8 cellular contexts compared by ENCODE assay signal in genomic region chr1:77605246-77606026, GRCh38.
DNase-seq lines count a peak whose midpoint lies in the region; ATAC-seq and TF ChIP-seq lines count a peak whose summit lies in the region.

No MANE protein-coding gene starts in this region.

- POLR2A ChIA-PET in PC-3 (lab: Charles Lee; ENCODE audit: unreplicated experiment) = no interaction called here

- peaks cover 27% of the 10 kb centered on the region for H3K36me3 ChIP-seq in PC-3 (ENCODE audit: low read depth, low read length)

- H3K27me3 Mint-ChIP-seq in activated naive CD4-positive, alpha-beta T cell treated with anti-CD3 and anti-CD28 coated beads for 36 hours (ENCODE audit: low read depth) = no peaks in the 10 kb centered on the region

- no peaks in the 10 kb centered on the region for H3K4me1 ChIP-seq in PC-3 (ENCODE audit: insufficient read depth, low read length)

- no peak for TF ChIP-seq CTCF in PC-3 (conservative IDR thresholded peaks at IDR 0.05; ENCODE audit: low read depth, low read length)

- no TSS peak for BruUV-seq in PC-3 (replicated peaks; lab: Mats Ljungman, UMichigan)

- DNase-seq in GM04504 (ENCODE audit: low read depth) (peak; percentile 18), OCI-M1 (lab: John Stamatoyannopoulos, UW) (peak; percentile 88), fibroblast of gingiva (ENCODE audit: low read depth) (peak; percentile 70), posterior vena cava (ENCODE audit: low spot score) (peak; percentile 85), GOT3 (lab: John Stamatoyannopoulos, UW) (no peak), PC-3 (no peak), NCI-H187 treated with DMSO at 0.1 percent for 48 hours (lab: John Stamatoyannopoulos, UW) (no peak)
- DNase-seq in activated naive CD4-positive, alpha-beta T cell treated with anti-CD3 and anti-CD28 coated beads for 36 hours = no peak

- no peaks in the 10 kb centered on the region for H4K20me1 ChIP-seq in PC-3 (ENCODE audit: low read length)

- H3K27ac ChIP-seq in PC-3 (ENCODE audit: low read length) = no peak overlapping the region

- H3K9me3 ChIP-seq in PC-3 (ENCODE audit: low read length) = peaks cover 13% of the 10 kb centered on the region; the same call in 1 of the 2 replicates

- H3K4me2 ChIP-seq in PC-3 (ENCODE audit: low read length) = no peak overlapping the region

- H3K4me1 Mint-ChIP-seq in activated naive CD4-positive, alpha-beta T cell treated with anti-CD3 and anti-CD28 coated beads for 36 hours (ENCODE audit: low read depth) = peaks cover 13% of the 10 kb centered on the region

- H3K9ac ChIP-seq in PC-3 (ENCODE audit: low read length) = no peak overlapping the region

- H3K9me3 Mint-ChIP-seq in activated naive CD4-positive, alpha-beta T cell treated with anti-CD3 and anti-CD28 coated beads for 36 hours = peaks cover 20% of the 10 kb centered on the region

- H3K9me2 ChIP-seq in PC-3 (replicated peaks; ENCODE audit: low read length) = no peaks in the 10 kb centered on the region

- no peak overlapping the region for H3K4me3 Mint-ChIP-seq in activated naive CD4-positive, alpha-beta T cell treated with anti-CD3 and anti-CD28 coated beads for 36 hours

- CTCF ChIA-PET in PC-3 (lab: Charles Lee) = no interaction called here
- CTCF ChIA-PET in activated naive CD4-positive, alpha-beta T cell treated with anti-CD3 and anti-CD28 coated beads for 36 hours (lab: Charles Lee) = no interaction called here

- no peak overlapping the region for H3K4me3 ChIP-seq in PC-3 (ENCODE audit: low read length)

- H3K27me3 ChIP-seq in PC-3 (ENCODE audit: low read length) = no peaks in the 10 kb centered on the region

- H3K79me2 ChIP-seq in PC-3 (ENCODE audit: low read length) = peaks cover 9% of the 10 kb centered on the region

- no peak overlapping the region for H2AFZ ChIP-seq in PC-3 (ENCODE audit: low read length)

- intact Hi-C loops in posterior vena cava (cut with DNase I) (no loop called here), PC-3 (cut with micrococcal nuclease) (no loop called here)
- intact Hi-C loops in activated naive CD4-positive, alpha-beta T cell treated with anti-CD3 and anti-CD28 coated beads for 36 hours (cut with micrococcal nuclease) = no loop called here

- H3F3A ChIP-seq in PC-3 (ENCODE audit: low read length, unreplicated experiment) = no peaks in the 10 kb centered on the region

- ATAC-seq in PC-3 = no peak; the same call in 1 of the 2 replicates

- H3K36me3 Mint-ChIP-seq in activated naive CD4-positive, alpha-beta T cell treated with anti-CD3 and anti-CD28 coated beads for 36 hours (ENCODE audit: low read depth) = peaks cover 49% of the 10 kb centered on the region

- H3K27ac Mint-ChIP-seq in activated naive CD4-positive, alpha-beta T cell treated with anti-CD3 and anti-CD28 coated beads for 36 hours = no peak overlapping the region

Comparison
In these comparisons a context has a peak if more than half of its experiments do, and no peak if none do; other contexts are left out.
1. DNase-seq: peak in GM04504 (single experiment), OCI-M1 (single experiment), fibroblast of gingiva (single experiment) and posterior vena cava (single experiment); none in GOT3 (single experiment), PC-3 (single experiment), NCI-H187 treated with DMSO at 0.1 percent for 48 hours (single experiment) and activated naive CD4-positive, alpha-beta T cell treated with anti-CD3 and anti-CD28 coated beads for 36 hours (single experiment).